8 cellular contexts compared by ENCODE assay signal in the genomic region with DNA sequence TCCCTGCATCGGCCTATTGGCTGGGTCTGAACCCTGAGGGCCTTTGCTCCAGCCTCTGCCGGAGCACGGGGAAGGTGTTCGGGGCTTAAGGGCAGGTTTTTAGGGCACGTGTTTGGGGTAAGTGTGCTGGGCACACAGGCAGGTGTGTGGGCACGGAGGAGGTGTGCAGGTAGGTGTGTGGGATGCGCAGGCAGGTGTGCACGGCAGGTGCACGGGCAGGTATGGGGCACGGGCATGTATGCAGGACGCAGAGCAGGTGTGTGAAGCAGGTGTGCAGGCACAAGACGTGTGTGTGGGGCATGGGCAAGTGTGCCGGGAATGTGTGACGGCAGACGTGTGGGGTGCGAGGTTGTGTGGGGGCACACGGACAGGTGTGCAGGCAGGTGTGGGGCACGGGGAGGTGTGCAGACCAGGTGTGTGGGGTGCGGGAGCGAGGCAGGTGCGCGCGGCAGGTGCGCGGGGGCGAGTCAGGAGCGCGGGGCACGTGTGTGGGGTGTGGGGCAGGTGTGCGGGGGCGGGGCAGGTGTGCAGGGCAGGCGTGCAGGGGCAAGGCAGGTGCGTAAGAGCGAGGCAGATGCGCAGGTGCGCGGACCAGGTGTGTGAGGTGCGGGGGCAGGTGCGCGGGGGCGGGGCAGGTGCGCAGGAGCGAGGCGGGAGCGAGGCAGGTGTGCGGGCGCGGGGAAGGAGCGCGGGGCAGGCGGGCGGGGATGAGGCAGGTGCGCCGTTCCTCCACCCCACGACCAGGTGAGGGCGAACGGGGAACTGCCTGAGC. TPM values are rescaled to one million over a fixed set of nuclear protein-coding genes. Genes with fewer than 3 reads are reported as not detected.
DNase-seq lines count a peak whose midpoint lies in the region; ATAC-seq and TF ChIP-seq lines count a peak whose summit lies in the region.

No MANE protein-coding gene starts in this region.

- peak overlapping the region; percentile 93 for H3K4me3 Mint-ChIP-seq in natural killer cell

- H3K4me1 Mint-ChIP-seq in natural killer cell = peaks cover 34 to 55% of the 10 kb centered on the region in 2 donors

- no peaks in the 10 kb centered on the region for H4K20me1 ChIP-seq in DND-41 (ENCODE audit: insufficient read depth, low read length)

- H3K4me3 ChIP-seq in DND-41 (ENCODE audit: low read depth in 1 of 2, low read length in 2 of 2) (peak overlapping the region; percentile 35 to 71; a peak in 3 of 4 replicates), duodenal mucosa (ENCODE audit: low read depth in 1 of 2, low read length in 2 of 2) (peak overlapping the region; percentile 68 to 73)

- H3K27ac Mint-ChIP-seq in natural killer cell = peak overlapping the region; percentile 83 to 92

- no peaks in the 10 kb centered on the region for H3K27me3 ChIP-seq in DND-41 (ENCODE audit: insufficient read depth, low read length, poor library complexity)
- H3K27me3 ChIP-seq in duodenal mucosa (ENCODE audit: control insufficient read depth in 1 of 2, insufficient read depth in 2 of 2, low read length in 2 of 2) = no peaks in the 10 kb centered on the region

- peak overlapping the region; percentile 78 for H3K9ac ChIP-seq in DND-41 (ENCODE audit: low read depth, low read length)
- peak overlapping the region; percentile 57 to 74 for H3K9ac ChIP-seq in duodenal mucosa (ENCODE audit: low read depth in 1 of 2, low read length in 2 of 2)

- intact Hi-C loops in natural killer cell (cut with micrococcal nuclease) = loop anchor here (10.0 kb wide), 1 partner anchor 186 kb away; no protein-coding TSS in a partner anchor

- H3K36me3 ChIP-seq in DND-41 (ENCODE audit: insufficient read depth, low read length) = peaks cover 12% of the 10 kb centered on the region
- H3K36me3 ChIP-seq in duodenal mucosa (ENCODE audit: control insufficient read depth in 1 of 2, insufficient read depth in 2 of 2, low read length in 2 of 2) = no peaks in the 10 kb centered on the region

- no peak for ATAC-seq in DND-41 (ENCODE audit: insufficient read depth, low read depth)
- no peak for ATAC-seq in natural killer cell
- ATAC-seq in GM21367 (IDR thresholded peaks at IDR 0.05; ENCODE audit: unreplicated experiment) = no peak
- no peak for ATAC-seq in HG03039 (IDR thresholded peaks at IDR 0.05; ENCODE audit: unreplicated experiment)

- TF ChIP-seq CTCF in DND-41 (IDR thresholded peaks at IDR 0.05; ENCODE audit: borderline replicate concordance, extremely low read depth, low read length, poor library complexity, severe bottlenecking) = no peak
- no peak for TF ChIP-seq CTCF in natural killer cell (IDR thresholded peaks at IDR 0.05)

- H3K27me3 Mint-ChIP-seq in natural killer cell (ENCODE audit: low read depth in 2 of 2) = no peaks in the 10 kb centered on the region

- DNase-seq in DND-41 (no peak), NCI-H345 (lab: John Stamatoyannopoulos, UW) (peak; percentile 89), natural killer cell (peak; percentile 19), cerebellar cortex (ENCODE audit: low spot score) (no peak), T-helper 9 cell (no peak)

- H3K9me3 ChIP-seq in DND-41 (ENCODE audit: insufficient read depth, low read length, severe bottlenecking) = peaks cover 10% of the 10 kb centered on the region
- H3K9me3 ChIP-seq in duodenal mucosa (ENCODE audit: control insufficient read depth in 1 of 2, low read length in 2 of 2) = no peaks in the 10 kb centered on the region

- H3K36me3 Mint-ChIP-seq in natural killer cell = no peaks in the 10 kb centered on the region

- H3K4me2 ChIP-seq in DND-41 (ENCODE audit: insufficient read depth, low read length) = peak overlapping the region; percentile 85

- peak overlapping the region; percentile 88 for H3K27ac ChIP-seq in DND-41 (ENCODE audit: low read length)
- peak overlapping the region; percentile 82 for H3K27ac ChIP-seq in duodenal mucosa (ENCODE audit: low read depth, low read length)

- peaks cover 60% of the 10 kb centered on the region for H3K4me1 ChIP-seq in DND-41 (ENCODE audit: insufficient read depth, low read length)
- H3K4me1 ChIP-seq in duodenal mucosa (ENCODE audit: control insufficient read depth in 1 of 2, insufficient read depth in 2 of 2, low read length in 2 of 2) = peaks cover 13 to 26% of the 10 kb centered on the region in 2 donors

- H2AFZ ChIP-seq in DND-41 (ENCODE audit: low read depth, low read length) = peak overlapping the region; percentile 73

- peaks cover 38% of the 10 kb centered on the region for H3K79me2 ChIP-seq in DND-41 (ENCODE audit: insufficient read depth, low read length)

- peaks cover 2 to 3% of the 10 kb centered on the region in 2 donors for H3K9me3 Mint-ChIP-seq in natural killer cell

RNA-seq across cellular contexts. Expression of gene METRNL, which starts 28.6 kb away (rescaled TPM):
- 100 to 1,000 TPM; 227 to 390 (median 325) TPM for total RNA-seq in natural killer cell

Comparison
In these comparisons a context has a peak if more than half of its experiments do, and no peak if none do; other contexts are left out.
1. DNase-seq: peak in NCI-H345 (single experiment) and natural killer cell (single experiment); none in DND-41 (single experiment), cerebellar cortex (single experiment) and T-helper 9 cell (single experiment).